ENCODE assay signal across 9 cellular contexts in genomic region chr20:62792940-62793756, GRCh38. TPM values are rescaled to one million over a fixed set of nuclear protein-coding genes. Genes with fewer than 3 reads are reported as not detected.
DNase-seq lines count a peak whose midpoint lies in the region; ATAC-seq and TF ChIP-seq lines count a peak whose summit lies in the region.
"Had no signal": no experiment of that assay in that cellular context is flagged by ENCODE, and none has a peak within 500 bp of the region (broad histone marks: within the 10 kb centered on the region; RNA-seq: fewer than 3 reads in every experiment).

No MANE protein-coding gene starts in this region.

- H3K4me3 ChIP-seq in mesendoderm (ENCODE audit: low read length) (no peak overlapping the region), tibial artery (peak overlapping the region; percentile 44 to 90)

- no peak overlapping the region for H3K9ac ChIP-seq in mesendoderm (ENCODE audit: low read length)

- no peak overlapping the region for H2BK15ac ChIP-seq in mesendoderm (replicated peaks; ENCODE audit: low read depth)

- no peak overlapping the region for H3K18ac ChIP-seq in mesendoderm (ENCODE audit: low read length)

- H3K9me3 Mint-ChIP-seq in activated T-cell treated with anti-CD3 and anti-CD28 coated beads, Interleukin-2, amount 50 U/mL, for 24 hours = no peaks in the 10 kb centered on the region
- H3K9me3 Mint-ChIP-seq in activated CD8-positive, alpha-beta T cell treated with anti-CD3 and anti-CD28 coated beads, Interleukin-2, amount 10 ng/mL, durations not matched to agents 7 days and 5 days (ENCODE audit: insufficient read depth) = no peaks in the 10 kb centered on the region

- no peak overlapping the region for H3K27ac ChIP-seq in mesendoderm (ENCODE audit: low read depth, low read length)
- H3K27ac ChIP-seq in tibial artery = peak overlapping the region; percentile 93 to 94

- H3K36me3 Mint-ChIP-seq in activated T-cell treated with anti-CD3 and anti-CD28 coated beads, Interleukin-2, amount 50 U/mL, for 24 hours (ENCODE audit: low read depth) = peaks cover 7% of the 10 kb centered on the region
- peaks cover 3% of the 10 kb centered on the region for H3K36me3 Mint-ChIP-seq in activated CD8-positive, alpha-beta T cell treated with anti-CD3 and anti-CD28 coated beads, Interleukin-2, amount 10 ng/mL, durations not matched to agents 7 days and 5 days (ENCODE audit: low read depth)

- no peak overlapping the region for H4K8ac ChIP-seq in mesendoderm (ENCODE audit: low read depth, low read length)

- no peaks in the 10 kb centered on the region for H3K27me3 Mint-ChIP-seq in activated T-cell treated with anti-CD3 and anti-CD28 coated beads, Interleukin-2, amount 50 U/mL, for 24 hours
- H3K27me3 Mint-ChIP-seq in activated CD8-positive, alpha-beta T cell treated with anti-CD3 and anti-CD28 coated beads, Interleukin-2, amount 10 ng/mL, durations not matched to agents 7 days and 5 days (ENCODE audit: low read depth) = no peaks in the 10 kb centered on the region

- POLR2A ChIA-PET in activated CD8-positive, alpha-beta T cell treated with anti-CD3 and anti-CD28 coated beads, Interleukin-2, amount 10 ng/mL, durations not matched to agents 7 days and 5 days (lab: Charles Lee) = interaction anchor here (2.4 to 3.1 kb wide), 2 partner anchors 10 to 12 kb away, joined by 7 to 21 read pairs; partner anchors contain the start of gene OGFR

- peaks cover 43% of the 10 kb centered on the region for H3K4me1 Mint-ChIP-seq in activated T-cell treated with anti-CD3 and anti-CD28 coated beads, Interleukin-2, amount 50 U/mL, for 24 hours (ENCODE audit: low read depth)
- H3K4me1 Mint-ChIP-seq in activated CD8-positive, alpha-beta T cell treated with anti-CD3 and anti-CD28 coated beads, Interleukin-2, amount 10 ng/mL, durations not matched to agents 7 days and 5 days (ENCODE audit: low read depth) = peaks cover 45% of the 10 kb centered on the region

- CTCF ChIA-PET in activated CD8-positive, alpha-beta T cell treated with anti-CD3 and anti-CD28 coated beads, Interleukin-2, amount 10 ng/mL, durations not matched to agents 7 days and 5 days (lab: Charles Lee) = interaction anchor here (1.0 to 3.3 kb wide), 18 partner anchors 11 to 383 kb away, joined by 3 to 18 read pairs (median 8); no protein-coding TSS in a partner anchor

- H3K36me3 ChIP-seq in mesendoderm (ENCODE audit: control insufficient read depth, insufficient read depth, low read length) = no peaks in the 10 kb centered on the region
- H3K36me3 ChIP-seq in tibial artery = peaks cover 0 to 6% (median 4%) of the 10 kb centered on the region in 3 donors

- H3K4me2 ChIP-seq in mesendoderm (ENCODE audit: low read length) = no peak overlapping the region

- no peak overlapping the region for H2BK5ac ChIP-seq in mesendoderm (ENCODE audit: low read length)

- peak overlapping the region; percentile 59 for H3K4me3 Mint-ChIP-seq in activated T-cell treated with anti-CD3 and anti-CD28 coated beads, Interleukin-2, amount 50 U/mL, for 24 hours
- H3K4me3 Mint-ChIP-seq in activated CD8-positive, alpha-beta T cell treated with anti-CD3 and anti-CD28 coated beads, Interleukin-2, amount 10 ng/mL, durations not matched to agents 7 days and 5 days = peak overlapping the region; percentile 78

- H2BK120ac ChIP-seq in mesendoderm (ENCODE audit: low read depth, low read length) = no peak overlapping the region

- no peak for ATAC-seq in activated CD8-positive, alpha-beta T cell treated with anti-CD3 and anti-CD28 coated beads, Interleukin-2, amount 10 ng/mL, durations not matched to agents 7 days and 5 days
- ATAC-seq in left lobe of liver = no peak

- H2AK5ac ChIP-seq in mesendoderm (ENCODE audit: low read length) = no peak overlapping the region

- WGBS in mesendoderm (ENCODE audit: extremely low coverage, insufficient coverage, low lambda C conversion rate) = no CpG with 5 or more reads among the region's 22 CpGs

- H3K23ac ChIP-seq in mesendoderm (ENCODE audit: low read length) = no peak overlapping the region

- H3K9me3 ChIP-seq in tibial artery = no peaks in the 10 kb centered on the region

- no peak for DNase-seq in activated T-cell treated with anti-CD3 and anti-CD28 coated beads, Interleukin-2, amount 50 U/mL, for 24 hours
- DNase-seq in activated T-cell treated with anti-CD3 and anti-CD28 coated beads, Interleukin-2, amount 50 U/mL, for 1 hour = no peak
- DNase-seq in activated CD8-positive, alpha-beta T cell treated with anti-CD3 and anti-CD28 coated beads, Interleukin-2, amount 10 ng/mL, durations not matched to agents 7 days and 5 days = no peak
- DNase-seq in mesendoderm (no peak), tibial artery (no peak), left lobe of liver (ENCODE audit: low spot score) (no peak), DMS153 (lab: John Stamatoyannopoulos, UW) (no peak)
- DNase-seq in activated effector memory CD4-positive, alpha-beta T cell treated with anti-CD3 and anti-CD28 coated beads, Interleukin-2, amount 50 U/mL, for 16 hours = no peak

- H3K79me2 ChIP-seq in mesendoderm (ENCODE audit: control insufficient read depth, insufficient read depth, low read length) = no peaks in the 10 kb centered on the region

- H3K4me1 ChIP-seq in mesendoderm (ENCODE audit: control insufficient read depth, low read depth, low read length) (peaks cover 2% of the 10 kb centered on the region), tibial artery (peaks cover 9 to 32% (median 16%) of the 10 kb centered on the region in 4 donors)

- no peak for TF ChIP-seq CTCF in tibial artery (IDR thresholded peaks at IDR 0.05)

- intact Hi-C loops in tibial artery (cut with DNase I; ENCODE audit: low total_unique reads) = loop anchor here (5.0 kb wide), 2 partner anchors 141 to 381 kb away; no protein-coding TSS in a partner anchor

- peak overlapping the region; percentile 81 for H3K27ac Mint-ChIP-seq in activated T-cell treated with anti-CD3 and anti-CD28 coated beads, Interleukin-2, amount 50 U/mL, for 24 hours
- peak overlapping the region; percentile 90 for H3K27ac Mint-ChIP-seq in activated CD8-positive, alpha-beta T cell treated with anti-CD3 and anti-CD28 coated beads, Interleukin-2, amount 10 ng/mL, durations not matched to agents 7 days and 5 days

- no peak overlapping the region for H3K4ac ChIP-seq in mesendoderm (ENCODE audit: low read depth, low read length)

- no peak overlapping the region for H4K5ac ChIP-seq in mesendoderm (ENCODE audit: low read length)

- H3K56ac ChIP-seq in mesendoderm (ENCODE audit: low read length) = peak overlapping the region; percentile 34

- no peaks in the 10 kb centered on the region for H3K79me1 ChIP-seq in mesendoderm (ENCODE audit: low read length)

- H3K27me3 ChIP-seq in mesendoderm (ENCODE audit: insufficient read depth, low read length, poor library complexity) (no peaks in the 10 kb centered on the region), tibial artery (peaks cover 0 to 9% of the 10 kb centered on the region in 2 donors)

RNA-seq across cellular contexts. Expression of gene MRGBP, which starts 3.1 kb away (rescaled TPM):
- total RNA-seq in activated CD8-positive, alpha-beta T cell treated with anti-CD3 and anti-CD28 coated beads, Interleukin-2, amount 10 ng/mL, durations not matched to agents 7 days and 5 days = 10 to 100 TPM; 18.3 to 19.2 TPM
- 13.3 TPM for polyA plus RNA-seq in mesendoderm (2013, experiment 1 of 2)
- polyA plus RNA-seq in mesendoderm (2013, experiment 2 of 2) = 13.2 TPM
- 5.5 TPM for total RNA-seq in left lobe of liver

RNA-seq across cellular contexts. Expression of gene OGFR, which starts 11.5 kb away (rescaled TPM):
- 10 to 100 TPM; 67.0 to 76.6 TPM for total RNA-seq in activated CD8-positive, alpha-beta T cell treated with anti-CD3 and anti-CD28 coated beads, Interleukin-2, amount 10 ng/mL, durations not matched to agents 7 days and 5 days
- 11.3 TPM for polyA plus RNA-seq in mesendoderm (2013, experiment 1 of 2)
- 11.4 TPM for polyA plus RNA-seq in mesendoderm (2013, experiment 2 of 2)
- total RNA-seq in left lobe of liver = 49.5 TPM

RNA-seq across cellular contexts. Expression of gene COL9A3, which starts 23.7 kb away (rescaled TPM):
- total RNA-seq in activated CD8-positive, alpha-beta T cell treated with anti-CD3 and anti-CD28 coated beads, Interleukin-2, amount 10 ng/mL, durations not matched to agents 7 days and 5 days = not detected
- polyA plus RNA-seq in mesendoderm (2013, experiment 1 of 2) = 45.6 TPM
- polyA plus RNA-seq in mesendoderm (2013, experiment 2 of 2) = 45.1 TPM
- 4.0 TPM for total RNA-seq in left lobe of liver
- total RNA-seq: LHCN-M2 had no signal
